1 cellular context compared by ENCODE assay signal in genomic region chr5:69131304-69131703, GRCh38.
TF ChIP-seq lines count a peak whose summit lies in the region.

No MANE protein-coding gene starts in this region.

TF ChIP-seq in A549, 52 proteins besides CTCF, POLR2A, EP300 and RAD21 (continued from another document):
- no peak for TF ChIP-seq ATOH8 (CRISPR knock-in tag; IDR thresholded peaks at IDR 0.05; ENCODE audit: low read depth)
- no peak for TF ChIP-seq ELK1 (IDR thresholded peaks at IDR 0.05; ENCODE audit: low read depth, low read length)
- TF ChIP-seq SMC3 (IDR thresholded peaks at IDR 0.05): no peak
- TF ChIP-seq JUNB (IDR thresholded peaks at IDR 0.05): no peak
- no peak for TF ChIP-seq FOSL2 (IDR thresholded peaks at IDR 0.05)
- TF ChIP-seq FOSL2 (CRISPR knock-in tag; IDR thresholded peaks at IDR 0.05): no peak
- no peak for TF ChIP-seq CBX8 (IDR thresholded peaks at IDR 0.05)
- no peak for TF ChIP-seq RARB (CRISPR knock-in tag; IDR thresholded peaks at IDR 0.05)
- no peak for TF ChIP-seq CBX2 (IDR thresholded peaks at IDR 0.05; ENCODE audit: borderline replicate concordance, low read depth)
- no peak for TF ChIP-seq SREBF2 (IDR thresholded peaks at IDR 0.05)
